In genomic region chr19:3984584-3984907, GRCh38 we compare ENCODE assay signal across 8 cellular contexts. TPM values are rescaled to one million over a fixed set of nuclear protein-coding genes. Genes with fewer than 3 reads are reported as not detected.
DNase-seq lines count a peak whose midpoint lies in the region; ATAC-seq, FAIRE-seq and TF ChIP-seq lines count a peak whose summit lies in the region.

No MANE protein-coding gene starts in this region.

- no peak for TF ChIP-seq POLR2A in HepG2 (IDR thresholded peaks at IDR 0.05; ENCODE audit: insufficient read depth in 1 of 2, low read depth in 2 of 2, low read length in 2 of 2)
- TF ChIP-seq POLR2A in tibial nerve (IDR thresholded peaks at IDR 0.05) = no peak

- CTCF ChIA-PET in HepG2 (lab: Yijun Ruan, JAX; ENCODE audit: low intra/inter-chr PET ratio, low total read pairs) = no interaction called here

- TF ChIP-seq EP300 in HepG2 (IDR thresholded peaks at IDR 0.05; ENCODE audit: low read depth in 2 of 2, low read length in 2 of 2) (no peak), HepG2 (CRISPR knock-in tag; IDR thresholded peaks at IDR 0.05; ENCODE audit: borderline replicate concordance) (no peak), tibial nerve (IDR thresholded peaks at IDR 0.05) (no peak)

- intact Hi-C loops in HepG2 (cut with micrococcal nuclease; ENCODE audit: unreplicated experiment) = no loop called here

- POLR2A ChIA-PET in HepG2 (lab: Yijun Ruan, JAX) = interaction anchor here (1.2 to 7.4 kb wide), 8 partner anchors 9 to 222 kb away, joined by 4 to 118 read pairs (median 9); partner anchors contain the start of genes DAPK3, MRPL54 and ZBTB7A

- ATAC-seq in HepG2 (no peak), HG03439 (IDR thresholded peaks at IDR 0.05; ENCODE audit: unreplicated experiment) (no peak), GM19452 (IDR thresholded peaks at IDR 0.05; ENCODE audit: unreplicated experiment) (no peak)

- H3K36me3 ChIP-seq in HepG2 (replicated peaks in 1 of 2; ENCODE audit: control insufficient read depth in 1 of 2, insufficient read depth in 2 of 2, low read length in 2 of 2) (peaks cover 46 to 52% of the 10 kb centered on the region in 2 experiments), tibial nerve (peaks cover 18 to 47% (median 43%) of the 10 kb centered on the region in 3 donors)

- H3K36me3 Mint-ChIP-seq in activated T-cell treated with anti-CD3 and anti-CD28 coated beads, Interleukin-2, amount 50 U/mL, for 24 hours (ENCODE audit: low read depth) = peaks cover 59% of the 10 kb centered on the region

- no peak for TF ChIP-seq RAD21 in HepG2 (CRISPR knock-in tag; IDR thresholded peaks at IDR 0.05)

- no TSS peak for BruUV-seq in HepG2 (replicated peaks; lab: Mats Ljungman, UMichigan)

- H3K9me3 ChIP-seq in HepG2 (ENCODE audit: low read length) (no peaks in the 10 kb centered on the region), tibial nerve (no peaks in the 10 kb centered on the region)

- 2% methylated on average over 9 of the region's 10 CpGs for WGBS in HepG2 (ENCODE audit: low lambda C conversion rate)
- 0% methylated on average over 10 of the region's 10 CpGs for WGBS in tibial nerve, 2 donors

- peak overlapping the region; percentile 97 for H3K4me3 Mint-ChIP-seq in activated T-cell treated with anti-CD3 and anti-CD28 coated beads, Interleukin-2, amount 50 U/mL, for 24 hours

- peaks cover 50% of the 10 kb centered on the region for H3K79me2 ChIP-seq in HepG2 (ENCODE audit: insufficient read depth, low read length)

- peaks cover 54% of the 10 kb centered on the region for H3K4me1 ChIP-seq in HepG2 (ENCODE audit: insufficient read depth, low read length)
- peaks cover 3 to 69% (median 29%) of the 10 kb centered on the region in 4 donors for H3K4me1 ChIP-seq in tibial nerve

- peak overlapping the region; percentile 99 for H3K27ac Mint-ChIP-seq in activated T-cell treated with anti-CD3 and anti-CD28 coated beads, Interleukin-2, amount 50 U/mL, for 24 hours

- no peak for TF ChIP-seq CTCF in astrocyte of the spinal cord (IDR thresholded peaks at IDR 0.05; ENCODE audit: low read depth, low read length)
- no peak for TF ChIP-seq CTCF in HepG2 (CRISPR knock-in tag; IDR thresholded peaks at IDR 0.05)
- no peak for TF ChIP-seq CTCF in tibial nerve (IDR thresholded peaks at IDR 0.05)

- H3K27me3 ChIP-seq in HepG2 (ENCODE audit: control insufficient read depth in 1 of 2, insufficient read depth in 2 of 2, low read length in 2 of 2) (no peaks in the 10 kb centered on the region; a peak in 1 of 5 replicates), tibial nerve (no peaks in the 10 kb centered on the region)

- H2AFZ ChIP-seq in HepG2 (ENCODE audit: low read length) = no peak overlapping the region

- H3K9me3 Mint-ChIP-seq in activated T-cell treated with anti-CD3 and anti-CD28 coated beads, Interleukin-2, amount 50 U/mL, for 24 hours = no peaks in the 10 kb centered on the region

- H3K27ac ChIP-seq in HepG2 (ENCODE audit: extremely low read length, insufficient read depth, low read length) (peak overlapping the region; percentile 92), tibial nerve (peak overlapping the region; percentile 89 to 96 (median 92))

- peak overlapping the region; percentile 84 for H3K4me3 ChIP-seq in astrocyte of the spinal cord (ENCODE audit: low read depth, low read length)
- H3K4me3 ChIP-seq in HepG2 (replicated peaks in 1 of 3; ENCODE audit: insufficient read depth in 1 of 3, low read depth in 2 of 3, low read length in 3 of 3) = peak overlapping the region; percentile 93 to 100 (median 95)
- H3K4me3 ChIP-seq in tibial nerve = peak overlapping the region; percentile 61 to 99 (median 84)

- peak overlapping the region; percentile 99 for H3K9ac ChIP-seq in HepG2 (ENCODE audit: insufficient read depth, low read depth, low read length)

- FAIRE-seq in HepG2 (lab: Jason Lieb, UNC) = no peak

- H3K4me1 Mint-ChIP-seq in activated T-cell treated with anti-CD3 and anti-CD28 coated beads, Interleukin-2, amount 50 U/mL, for 24 hours (ENCODE audit: low read depth) = peaks cover 66% of the 10 kb centered on the region

- peaks cover 57% of the 10 kb centered on the region for H4K20me1 ChIP-seq in HepG2 (ENCODE audit: insufficient read depth, low read length)

- H3K4me2 ChIP-seq in HepG2 (ENCODE audit: low read depth, low read length) = peak overlapping the region; percentile 99

- in situ Hi-C loops in astrocyte of the spinal cord (cut with HindIII; ENCODE audit: low sequenced_read_pairs) = no loop called here
- in situ Hi-C loops in HepG2 (cut with HindIII; ENCODE audit: extremely low pct_ligation_motif_present, low pct_unique_long_range_greater_than_20kb) = no loop called here

- no peaks in the 10 kb centered on the region for H3K27me3 Mint-ChIP-seq in activated T-cell treated with anti-CD3 and anti-CD28 coated beads, Interleukin-2, amount 50 U/mL, for 24 hours

- no peak for DNase-seq in activated T-cell treated with anti-CD3 and anti-CD28 coated beads, Interleukin-2, amount 50 U/mL, for 24 hours
- no peak for DNase-seq in activated T-cell treated with anti-CD3 and anti-CD28 coated beads for 4 hours
- no peak for DNase-seq in astrocyte of the spinal cord (ENCODE audit: low read depth, low spot score)
- DNase-seq in HepG2 (ENCODE audit: low spot score) = no peak
- no peak for DNase-seq in tibial nerve (ENCODE audit: low spot score in 2 of 2)
- DNase-seq in dedifferentiated amniotic fluid mesenchymal stem cell (ENCODE audit: extremely low spot score) = no peak

RNA-seq across cellular contexts. Expression of gene EEF2, which starts 0.7 kb away (rescaled TPM):
- total RNA-seq in HepG2 (2016; rRNA removed; fragmentation: Illumina TruSeq; extraction: Trizol) = 1,722 and 1,777 TPM in 2 replicates
- total RNA-seq in HepG2 (2016; cell fraction: cytosol; rRNA removed; fragmentation: Illumina TruSeq; extraction: Trizol; ENCODE audit: low read depth) = 663 and 837 TPM in 2 replicates
- total RNA-seq in HepG2 (2016; cell fraction: insoluble cytoplasmic fraction; rRNA removed; fragmentation: Illumina TruSeq; extraction: Trizol) = 1,312 and 1,845 TPM in 2 replicates
- total RNA-seq in HepG2 (2016; cell fraction: membrane; rRNA removed; fragmentation: Illumina TruSeq; extraction: Trizol) = 2,334 and 2,783 TPM in 2 replicates
- total RNA-seq in HepG2 (2016; cell fraction: nucleus; rRNA removed; fragmentation: Illumina TruSeq; extraction: Trizol) = 709 and 773 TPM in 2 replicates
- polyA plus RNA-seq in HepG2 (2011; rRNA removed) = 1,441 and 1,465 TPM in 2 replicates
- polyA plus RNA-seq in HepG2 (2011; cell fraction: cytosol; rRNA removed) = 1,619 and 2,301 TPM in 2 replicates
- polyA plus RNA-seq in HepG2 (2011; cell fraction: nucleus; rRNA removed) = 945 and 1,058 TPM in 2 replicates
- polyA plus RNA-seq in HepG2 (2012) = 2,825 and 3,817 TPM in 2 replicates
- polyA plus RNA-seq in HepG2 (2016; cell fraction: cytosol; fragmentation: Illumina TruSeq; extraction: Trizol; ENCODE audit: low read depth) = 660 and 778 TPM in 2 replicates
- 1,198 and 1,548 TPM in 2 replicates for polyA plus RNA-seq in HepG2 (2016; cell fraction: insoluble cytoplasmic fraction; fragmentation: Illumina TruSeq; extraction: Trizol; ENCODE audit: low read depth)
- polyA plus RNA-seq in HepG2 (2016; cell fraction: membrane; fragmentation: Illumina TruSeq; extraction: Trizol; ENCODE audit: low read depth) = 1,837 and 2,206 TPM in 2 replicates
- polyA plus RNA-seq in HepG2 (2016; cell fraction: nucleus; fragmentation: Illumina TruSeq; extraction: Trizol; ENCODE audit: insufficient read depth, low read depth) = 1,012 and 1,080 TPM in 2 replicates
- 1,462 and 3,209 TPM in 2 replicates for polyA minus RNA-seq in HepG2 (2011; rRNA and poly(A)+ RNA removed; ENCODE audit: low replicate concordance)
- polyA minus RNA-seq in HepG2 (2011; cell fraction: cytosol; rRNA and poly(A)+ RNA removed) = 1,805 and 1,823 TPM in 2 replicates
- polyA minus RNA-seq in HepG2 (2011; cell fraction: nucleus; rRNA and poly(A)+ RNA removed) = 434 and 615 TPM in 2 replicates
- total RNA-seq in tibial nerve = 1,000 to 10,000 TPM; 1,233 to 1,650 (median 1,549) TPM

RNA-seq across cellular contexts. Expression of gene DAPK3, which starts 13.6 kb away (rescaled TPM):
- 22.0 and 30.5 TPM in 2 replicates for total RNA-seq in HepG2 (2016; rRNA removed; fragmentation: Illumina TruSeq; extraction: Trizol)
- total RNA-seq in HepG2 (2016; cell fraction: cytosol; rRNA removed; fragmentation: Illumina TruSeq; extraction: Trizol; ENCODE audit: low read depth) = 5.0 and 5.5 TPM in 2 replicates
- total RNA-seq in HepG2 (2016; cell fraction: insoluble cytoplasmic fraction; rRNA removed; fragmentation: Illumina TruSeq; extraction: Trizol) = 18.7 and 32.5 TPM in 2 replicates
- 9.6 and 13.4 TPM in 2 replicates for total RNA-seq in HepG2 (2016; cell fraction: membrane; rRNA removed; fragmentation: Illumina TruSeq; extraction: Trizol)
- 20.1 and 21.1 TPM in 2 replicates for total RNA-seq in HepG2 (2016; cell fraction: nucleus; rRNA removed; fragmentation: Illumina TruSeq; extraction: Trizol)
- polyA plus RNA-seq in HepG2 (2011; rRNA removed) = 37.3 and 51.9 TPM in 2 replicates
- 36.9 and 42.7 TPM in 2 replicates for polyA plus RNA-seq in HepG2 (2011; cell fraction: cytosol; rRNA removed)
- 102 and 107 TPM in 2 replicates for polyA plus RNA-seq in HepG2 (2011; cell fraction: nucleus; rRNA removed)
- polyA plus RNA-seq in HepG2 (2012) = 20.1 and 33.8 TPM in 2 replicates
- polyA plus RNA-seq in HepG2 (2016; cell fraction: cytosol; fragmentation: Illumina TruSeq; extraction: Trizol; ENCODE audit: low read depth) = 2.6 and 2.9 TPM in 2 replicates
- polyA plus RNA-seq in HepG2 (2016; cell fraction: insoluble cytoplasmic fraction; fragmentation: Illumina TruSeq; extraction: Trizol; ENCODE audit: low read depth) = 20.1 and 23.6 TPM in 2 replicates
- polyA plus RNA-seq in HepG2 (2016; cell fraction: membrane; fragmentation: Illumina TruSeq; extraction: Trizol; ENCODE audit: low read depth) = 5.9 and 6.0 TPM in 2 replicates
- polyA plus RNA-seq in HepG2 (2016; cell fraction: nucleus; fragmentation: Illumina TruSeq; extraction: Trizol; ENCODE audit: insufficient read depth, low read depth) = 45.3 and 46.8 TPM in 2 replicates
- 44.0 and 66.3 TPM in 2 replicates for polyA minus RNA-seq in HepG2 (2011; rRNA and poly(A)+ RNA removed; ENCODE audit: low replicate concordance)
- 15.7 and 22.0 TPM in 2 replicates for polyA minus RNA-seq in HepG2 (2011; cell fraction: cytosol; rRNA and poly(A)+ RNA removed)
- polyA minus RNA-seq in HepG2 (2011; cell fraction: nucleus; rRNA and poly(A)+ RNA removed) = 24.7 and 27.2 TPM in 2 replicates
- total RNA-seq in tibial nerve = 10 to 100 TPM; 58.8 to 87.7 (median 70.3) TPM

RNA-seq across cellular contexts. Expression of gene PIAS4, which starts 23.0 kb away (rescaled TPM):
- total RNA-seq in HepG2 (2016; rRNA removed; fragmentation: Illumina TruSeq; extraction: Trizol) (20.1 and 22.4 TPM in 2 replicates), tibial nerve (10 to 100 TPM; 23.0 to 32.4 (median 26.3) TPM)
- 4.3 and 5.1 TPM in 2 replicates for total RNA-seq in HepG2 (2016; cell fraction: cytosol; rRNA removed; fragmentation: Illumina TruSeq; extraction: Trizol; ENCODE audit: low read depth)
- total RNA-seq in HepG2 (2016; cell fraction: insoluble cytoplasmic fraction; rRNA removed; fragmentation: Illumina TruSeq; extraction: Trizol) = 16.7 and 23.3 TPM in 2 replicates
- total RNA-seq in HepG2 (2016; cell fraction: membrane; rRNA removed; fragmentation: Illumina TruSeq; extraction: Trizol) = 9.8 and 11.2 TPM in 2 replicates
- 9.7 and 15.2 TPM in 2 replicates for total RNA-seq in HepG2 (2016; cell fraction: nucleus; rRNA removed; fragmentation: Illumina TruSeq; extraction: Trizol)
- polyA plus RNA-seq in HepG2 (2011; rRNA removed) = 8.7 and 9.0 TPM in 2 replicates
- polyA plus RNA-seq in HepG2 (2011; cell fraction: cytosol; rRNA removed) = 11.2 and 43.1 TPM in 2 replicates
- polyA plus RNA-seq in HepG2 (2011; cell fraction: nucleus; rRNA removed) = 22.4 and 27.4 TPM in 2 replicates
- 19.1 and 20.7 TPM in 2 replicates for polyA plus RNA-seq in HepG2 (2012)
- polyA plus RNA-seq in HepG2 (2016; cell fraction: cytosol; fragmentation: Illumina TruSeq; extraction: Trizol; ENCODE audit: low read depth) = 3.3 and 3.5 TPM in 2 replicates
- polyA plus RNA-seq in HepG2 (2016; cell fraction: insoluble cytoplasmic fraction; fragmentation: Illumina TruSeq; extraction: Trizol; ENCODE audit: low read depth) = 18.2 and 33.3 TPM in 2 replicates
- 5.6 and 5.9 TPM in 2 replicates for polyA plus RNA-seq in HepG2 (2016; cell fraction: membrane; fragmentation: Illumina TruSeq; extraction: Trizol; ENCODE audit: low read depth)
- 36.3 and 39.1 TPM in 2 replicates for polyA plus RNA-seq in HepG2 (2016; cell fraction: nucleus; fragmentation: Illumina TruSeq; extraction: Trizol; ENCODE audit: insufficient read depth, low read depth)
- 12.2 and 13.9 TPM in 2 replicates for polyA minus RNA-seq in HepG2 (2011; rRNA and poly(A)+ RNA removed; ENCODE audit: low replicate concordance)
- 5.1 and 7.7 TPM in 2 replicates for polyA minus RNA-seq in HepG2 (2011; cell fraction: cytosol; rRNA and poly(A)+ RNA removed)
- polyA minus RNA-seq in HepG2 (2011; cell fraction: nucleus; rRNA and poly(A)+ RNA removed) = 14.5 and 15.1 TPM in 2 replicates

RNA-seq across cellular contexts. Expression of gene NMRK2, which starts 51.7 kb away (rescaled TPM):
- total RNA-seq in HepG2 (2016; rRNA removed; fragmentation: Illumina TruSeq; extraction: Trizol) (not detected in 2 replicates), tibial nerve (not detected)
- total RNA-seq in HepG2 (2016; cell fraction: cytosol; rRNA removed; fragmentation: Illumina TruSeq; extraction: Trizol; ENCODE audit: low read depth) = not detected in 2 replicates
- total RNA-seq in HepG2 (2016; cell fraction: insoluble cytoplasmic fraction; rRNA removed; fragmentation: Illumina TruSeq; extraction: Trizol) = not detected in 2 replicates
- total RNA-seq in HepG2 (2016; cell fraction: membrane; rRNA removed; fragmentation: Illumina TruSeq; extraction: Trizol) = not detected in 2 replicates
- not detected in 2 replicates for total RNA-seq in HepG2 (2016; cell fraction: nucleus; rRNA removed; fragmentation: Illumina TruSeq; extraction: Trizol)
- not detected in 2 replicates for polyA plus RNA-seq in HepG2 (2011; rRNA removed)
- not detected in 2 replicates for polyA plus RNA-seq in HepG2 (2011; cell fraction: cytosol; rRNA removed)
- polyA plus RNA-seq in HepG2 (2011; cell fraction: nucleus; rRNA removed) = not detected in 2 replicates
- not detected in 2 replicates for polyA plus RNA-seq in HepG2 (2012)
- not detected in 2 replicates for polyA plus RNA-seq in HepG2 (2016; cell fraction: cytosol; fragmentation: Illumina TruSeq; extraction: Trizol; ENCODE audit: low read depth)
- polyA plus RNA-seq in HepG2 (2016; cell fraction: insoluble cytoplasmic fraction; fragmentation: Illumina TruSeq; extraction: Trizol; ENCODE audit: low read depth) = not detected in 2 replicates
- polyA plus RNA-seq in HepG2 (2016; cell fraction: membrane; fragmentation: Illumina TruSeq; extraction: Trizol; ENCODE audit: low read depth) = not detected in 2 replicates
- not detected in 2 replicates for polyA plus RNA-seq in HepG2 (2016; cell fraction: nucleus; fragmentation: Illumina TruSeq; extraction: Trizol; ENCODE audit: insufficient read depth, low read depth)
- not detected in 2 replicates for polyA minus RNA-seq in HepG2 (2011; rRNA and poly(A)+ RNA removed; ENCODE audit: low replicate concordance)
- not detected in 2 replicates for polyA minus RNA-seq in HepG2 (2011; cell fraction: cytosol; rRNA and poly(A)+ RNA removed)
- polyA minus RNA-seq in HepG2 (2011; cell fraction: nucleus; rRNA and poly(A)+ RNA removed) = not detected in 2 replicates
